17 cellular contexts compared by ENCODE assay signal in genomic region chr5:179114756-179115155, GRCh38.
"Had no signal": no experiment of that assay in that cellular context is flagged by ENCODE, and none has a peak within 500 bp of the region (broad histone marks: within the 10 kb centered on the region; RNA-seq: fewer than 3 reads in every experiment).

No MANE protein-coding gene starts in this region.

- H3K4me2 ChIP-seq: hepatocyte had no signal

- H3K4me3 Mint-ChIP-seq: dendritic cell treated with granulocyte-macrophage colony-stimulating factor and Interleukin-4, amounts not matched to agents 40 ng/mL and 50 ng/mL, for 4 days; effector memory CD8-positive, alpha-beta T cell; naive thymus-derived CD8-positive, alpha-beta T cell; stimulated activated naive B cell treated with anti-CD40 and anti-IgM and Interleukin-4, amounts not matched to agents 10 μg/mL and 1 μg/mL and 100 μg/mL, for 72 hours; stimulated activated naive CD8-positive, alpha-beta T cell treated with anti-CD3 and anti-CD28 coated beads, Interleukin-15, amount 100 ng/mL, for 72 hours had no signal

- H3K4me1 Mint-ChIP-seq: naive thymus-derived CD8-positive, alpha-beta T cell; stimulated activated naive B cell treated with anti-CD40 and anti-IgM and Interleukin-4, amounts not matched to agents 10 μg/mL and 1 μg/mL and 100 μg/mL, for 72 hours; stimulated activated naive CD8-positive, alpha-beta T cell treated with anti-CD3 and anti-CD28 coated beads, Interleukin-15, amount 100 ng/mL, for 72 hours had no signal

- H3K27me3 Mint-ChIP-seq: dendritic cell treated with granulocyte-macrophage colony-stimulating factor and Interleukin-4, amounts not matched to agents 40 ng/mL and 50 ng/mL, for 4 days; progenitor cell of endocrine pancreas; stimulated activated naive B cell treated with anti-CD40 and anti-IgM and Interleukin-4, amounts not matched to agents 10 μg/mL and 1 μg/mL and 100 μg/mL, for 72 hours; stimulated activated naive CD8-positive, alpha-beta T cell treated with anti-CD3 and anti-CD28 coated beads, Interleukin-15, amount 100 ng/mL, for 72 hours had no signal

- H3K79me2 ChIP-seq: hepatocyte had no signal

- H3K27ac Mint-ChIP-seq: dendritic cell treated with granulocyte-macrophage colony-stimulating factor and Interleukin-4, amounts not matched to agents 40 ng/mL and 50 ng/mL, for 4 days; effector memory CD8-positive, alpha-beta T cell; naive thymus-derived CD8-positive, alpha-beta T cell; progenitor cell of endocrine pancreas; stimulated activated naive B cell treated with anti-CD40 and anti-IgM and Interleukin-4, amounts not matched to agents 10 μg/mL and 1 μg/mL and 100 μg/mL, for 72 hours; stimulated activated naive CD8-positive, alpha-beta T cell treated with anti-CD3 and anti-CD28 coated beads, Interleukin-15, amount 100 ng/mL, for 72 hours had no signal

- H3K9me3 ChIP-seq: right lobe of liver had no signal

- H3K27ac ChIP-seq: foreskin keratinocyte, hepatocyte, neutrophil, ovary, right lobe of liver had no signal

- DNase-seq: effector memory CD8-positive, alpha-beta T cell; foreskin keratinocyte; mesendoderm; naive thymus-derived CD8-positive, alpha-beta T cell; right lobe of liver; stimulated activated CD4-positive, alpha-beta T cell treated with anti-CD3 and anti-CD28 coated beads, Interleukin-15, amount 100 ng/mL, for 24 hours; stimulated activated CD4-positive, alpha-beta T cell treated with anti-CD3 and anti-CD28 coated beads, Interleukin-1b, Interleukin-23, amount 100 ng/mL, for 48 hours; stimulated activated CD4-positive, alpha-beta T cell treated with anti-CD3 and anti-CD28 coated beads, Interleukin-4, amount 100 ng/mL, for 4 hours; stimulated activated naive B cell treated with anti-CD40 and anti-IgM and Interleukin-4, amounts not matched to agents 10 μg/mL and 1 μg/mL and 100 μg/mL, for 72 hours; stimulated activated naive CD8-positive, alpha-beta T cell treated with anti-CD3 and anti-CD28 coated beads, Interleukin-15, amount 100 ng/mL, for 72 hours; substantia nigra; trophoblast cell had no signal

- H3K36me3 ChIP-seq: neutrophil, ovary, right lobe of liver had no signal

- H3K4me3 ChIP-seq: hepatocyte, ovary, right lobe of liver had no signal

- H3K27me3 ChIP-seq: foreskin keratinocyte, hepatocyte, neutrophil, ovary, right lobe of liver had no signal

- H2AFZ ChIP-seq: hepatocyte had no signal

- H3K4me1 ChIP-seq: foreskin keratinocyte, right lobe of liver had no signal
